Comparison of ENCODE assay signal across 8 cellular contexts in the genomic region with DNA sequence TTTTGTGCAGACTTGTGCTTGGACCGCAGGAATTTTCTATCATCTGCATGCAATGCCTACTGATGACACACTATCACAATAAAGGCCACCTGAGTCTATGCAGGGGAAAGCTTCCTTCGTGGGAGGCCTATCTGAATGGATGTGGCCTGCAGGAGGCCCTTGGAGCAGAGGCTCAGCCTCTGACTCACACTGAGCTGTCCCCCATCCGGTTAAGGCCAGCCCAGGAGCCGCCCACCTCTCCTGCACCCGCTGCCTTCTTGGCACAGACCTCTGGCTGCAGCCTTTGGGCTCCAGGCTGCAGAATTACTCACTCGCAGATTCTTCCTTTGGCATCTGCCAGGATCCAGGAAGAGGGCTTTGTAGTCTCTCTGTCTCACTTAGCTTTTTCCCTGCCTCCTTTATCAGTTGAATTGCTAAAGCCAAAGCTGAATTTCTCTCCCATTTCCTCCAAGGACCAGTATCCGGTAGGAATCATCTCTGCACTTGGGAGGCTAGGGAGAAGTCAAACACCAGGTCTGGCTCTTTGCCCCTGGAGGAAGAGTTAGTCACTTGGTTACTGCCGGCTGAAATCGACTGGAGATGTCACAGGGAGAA.
A peak's percentile ranks its signal among the peaks of the same experiment; 100 is the strongest.
DNase-seq lines count a peak whose midpoint lies in the region; ATAC-seq, FAIRE-seq and TF ChIP-seq lines count a peak whose summit lies in the region.

No MANE protein-coding gene starts in this region.

- no peak for FAIRE-seq in HepG2 (lab: Jason Lieb, UNC)

- no peak for TF ChIP-seq POLR2A in HepG2 (IDR thresholded peaks at IDR 0.05; ENCODE audit: insufficient read depth in 1 of 2, low read depth in 2 of 2, low read length in 2 of 2)

- H3K4me2 ChIP-seq in mammary epithelial cell (ENCODE audit: insufficient read depth, low read depth, low read length): peak overlapping the region; percentile 55
- no peak overlapping the region for H3K4me2 ChIP-seq in HepG2 (ENCODE audit: low read depth, low read length)

- H3K4me1 ChIP-seq in mammary epithelial cell (ENCODE audit: insufficient read depth, low read length): peaks cover 35% of the 10 kb centered on the region
- H3K4me1 ChIP-seq in HepG2 (ENCODE audit: insufficient read depth, low read length): peaks cover 37% of the 10 kb centered on the region

- in situ Hi-C loops in mammary epithelial cell (cut with MboI; ENCODE audit: low sequenced_read_pairs in 2 of 2): loop anchor here in 1 of 2 donors (10.0 kb wide), 1 partner anchor 64 kb away; the partner anchor contains the start of gene JUN
- in situ Hi-C loops in HepG2 (cut with HindIII; ENCODE audit: extremely low pct_ligation_motif_present, low pct_unique_long_range_greater_than_20kb): no loop called here

- dilution Hi-C loops in mammary epithelial cell (cut with HindIII; ENCODE audit: low sequenced_read_pairs): loop anchor here (5.0 kb wide), 1 partner anchor 62 kb away; no protein-coding TSS in a partner anchor

- intact Hi-C loops in mammary epithelial cell (cut with micrococcal nuclease) (loop anchor here (1.0 to 5.0 kb wide), 7 partner anchors 34 to 443 kb away; partner anchors contain the start of gene JUN), HepG2 (cut with micrococcal nuclease; ENCODE audit: unreplicated experiment) (no loop called here)

- DNase-seq in A172 (ENCODE audit: low spot score) (peak; percentile 99), HT1080 (ENCODE audit: low read depth) (peak; percentile 100), mammary epithelial cell (peak; percentile 100), HepG2 (ENCODE audit: low spot score) (peak; percentile 25), ureter (ENCODE audit: low spot score) (peak; percentile 73), NCI-H524 treated with DMSO at 0.1 percent for 48 hours (lab: John Stamatoyannopoulos, UW) (no peak)
- no peak for DNase-seq in activated naive CD4-positive, alpha-beta T cell treated with anti-CD3 and anti-CD28 coated beads, Interleukin-2, amount 50 U/mL, for 16 hours

- H3K79me2 ChIP-seq in mammary epithelial cell (ENCODE audit: insufficient read depth, low read length) (no peaks in the 10 kb centered on the region), HepG2 (ENCODE audit: insufficient read depth, low read length) (no peaks in the 10 kb centered on the region)

- no peaks in the 10 kb centered on the region for H3K9me3 ChIP-seq in mammary epithelial cell (replicated peaks; ENCODE audit: insufficient read depth, low read length)
- no peaks in the 10 kb centered on the region for H3K9me3 ChIP-seq in HepG2 (ENCODE audit: low read length)

- ATAC-seq in HepG2 (peak; percentile 64), HG02970 (IDR thresholded peaks at IDR 0.05; ENCODE audit: low FRiP score, unreplicated experiment) (no peak)

- WGBS in mammary epithelial cell (ENCODE audit: low coverage, missing lambda C conversion rate): 3% methylated on average over 9 of the region's 9 CpGs
- WGBS in HepG2 (ENCODE audit: low lambda C conversion rate): 5% methylated on average over 9 of the region's 9 CpGs

- H3K4me3 ChIP-seq in mammary epithelial cell (replicated peaks in 1 of 3; ENCODE audit: insufficient read depth in 1 of 3, low read depth in 2 of 3, low read length in 3 of 3) (no peak overlapping the region), HepG2 (replicated peaks in 1 of 3; ENCODE audit: insufficient read depth in 1 of 3, low read depth in 2 of 3, low read length in 3 of 3) (no peak overlapping the region)

- no peak for TF ChIP-seq EP300 in HepG2 (IDR thresholded peaks at IDR 0.05; ENCODE audit: low read depth in 2 of 2, low read length in 2 of 2)
- no peak for TF ChIP-seq EP300 in HepG2 (CRISPR knock-in tag; IDR thresholded peaks at IDR 0.05; ENCODE audit: borderline replicate concordance)

- POLR2A ChIA-PET in HepG2 (lab: Yijun Ruan, JAX): no interaction called here

- peak in 1 of 2 donors; percentile 34 for TF ChIP-seq CTCF in mammary epithelial cell (conservative IDR thresholded peaks at IDR 0.05 in 1 of 2, IDR thresholded peaks at IDR 0.05 in 1 of 2; ENCODE audit: extremely low read depth in 1 of 2, insufficient read depth in 1 of 2, low read depth in 1 of 2, low read length in 2 of 2)
- no peak for TF ChIP-seq CTCF in HepG2 (CRISPR knock-in tag; IDR thresholded peaks at IDR 0.05)

- CTCF ChIA-PET in mammary epithelial cell (lab: Charles Lee; ENCODE audit: low non-redundant PET): interaction anchor here (0.6 kb wide), 2 partner anchors 12 to 441 kb away, joined by 4 to 6 read pairs; no protein-coding TSS in a partner anchor
- CTCF ChIA-PET in HepG2 (lab: Yijun Ruan, JAX; ENCODE audit: low intra/inter-chr PET ratio, low total read pairs): no interaction called here

- H3K36me3 ChIP-seq in mammary epithelial cell (ENCODE audit: insufficient read depth, low read length): no peaks in the 10 kb centered on the region
- H3K36me3 ChIP-seq in HepG2 (replicated peaks in 1 of 2; ENCODE audit: control insufficient read depth in 1 of 2, insufficient read depth in 2 of 2, low read length in 2 of 2): no peaks in the 10 kb centered on the region

- H3K27ac ChIP-seq in mammary epithelial cell (ENCODE audit: insufficient read depth, low read depth, low read length) (peak overlapping the region; percentile 76), HepG2 (ENCODE audit: extremely low read length, insufficient read depth, low read length) (no peak overlapping the region)

- H4K20me1 ChIP-seq in mammary epithelial cell (ENCODE audit: insufficient read depth, low read length) (no peaks in the 10 kb centered on the region), HepG2 (ENCODE audit: insufficient read depth, low read length) (no peaks in the 10 kb centered on the region)

- BruUV-seq in mammary epithelial cell (replicated peaks; lab: Mats Ljungman, UMichigan): TSS peak; percentile 91
- BruUV-seq in HepG2 (replicated peaks; lab: Mats Ljungman, UMichigan): no TSS peak

- peak overlapping the region; percentile 7 for H2AFZ ChIP-seq in mammary epithelial cell (ENCODE audit: low read depth, low read length)
- H2AFZ ChIP-seq in HepG2 (ENCODE audit: low read length): no peak overlapping the region

- peak overlapping the region; percentile 52 for H3K9ac ChIP-seq in mammary epithelial cell (ENCODE audit: insufficient read depth, low read length)
- H3K9ac ChIP-seq in HepG2 (ENCODE audit: insufficient read depth, low read depth, low read length): no peak overlapping the region

- no peaks in the 10 kb centered on the region for H3K27me3 ChIP-seq in mammary epithelial cell (ENCODE audit: insufficient read depth, low read length)
- peaks cover 0 to 8% of the 10 kb centered on the region in 2 experiments; a peak in 4 of 5 replicates for H3K27me3 ChIP-seq in HepG2 (ENCODE audit: control insufficient read depth in 1 of 2, insufficient read depth in 2 of 2, low read length in 2 of 2)

- no peak for TF ChIP-seq RAD21 in HepG2 (CRISPR knock-in tag; IDR thresholded peaks at IDR 0.05)

TF ChIP-seq in HepG2, 621 proteins besides CTCF, POLR2A, EP300 and RAD21 (continues in another document):
- no peak for TF ChIP-seq ZNF580 (CRISPR knock-in tag; IDR thresholded peaks at IDR 0.05; ENCODE audit: borderline replicate concordance, low read depth)
- TF ChIP-seq ZNF143 (CRISPR knock-in tag; IDR thresholded peaks at IDR 0.05): no peak
- no peak for TF ChIP-seq MXD4 (CRISPR knock-in tag; IDR thresholded peaks at IDR 0.05)
- no peak for TF ChIP-seq POLR2G (IDR thresholded peaks at IDR 0.05; ENCODE audit: low read depth, low read length)
- TF ChIP-seq NCOR1 (IDR thresholded peaks at IDR 0.05; ENCODE audit: borderline replicate concordance, low read length): no peak
- TF ChIP-seq FOSL2 (CRISPR knock-in tag; IDR thresholded peaks at IDR 0.05): peak; percentile 67
- TF ChIP-seq, protein P1, sequence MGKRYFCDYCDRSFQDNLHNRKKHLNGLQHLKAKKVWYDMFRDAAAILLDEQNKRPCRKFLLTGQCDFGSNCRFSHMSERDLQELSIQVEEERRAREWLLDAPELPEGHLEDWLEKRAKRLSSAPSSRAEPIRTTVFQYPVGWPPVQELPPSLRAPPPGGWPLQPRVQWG (CRISPR knock-in tag; IDR thresholded peaks at IDR 0.05; ENCODE audit: borderline replicate concordance, low read depth): no peak
- TF ChIP-seq, protein P2, sequence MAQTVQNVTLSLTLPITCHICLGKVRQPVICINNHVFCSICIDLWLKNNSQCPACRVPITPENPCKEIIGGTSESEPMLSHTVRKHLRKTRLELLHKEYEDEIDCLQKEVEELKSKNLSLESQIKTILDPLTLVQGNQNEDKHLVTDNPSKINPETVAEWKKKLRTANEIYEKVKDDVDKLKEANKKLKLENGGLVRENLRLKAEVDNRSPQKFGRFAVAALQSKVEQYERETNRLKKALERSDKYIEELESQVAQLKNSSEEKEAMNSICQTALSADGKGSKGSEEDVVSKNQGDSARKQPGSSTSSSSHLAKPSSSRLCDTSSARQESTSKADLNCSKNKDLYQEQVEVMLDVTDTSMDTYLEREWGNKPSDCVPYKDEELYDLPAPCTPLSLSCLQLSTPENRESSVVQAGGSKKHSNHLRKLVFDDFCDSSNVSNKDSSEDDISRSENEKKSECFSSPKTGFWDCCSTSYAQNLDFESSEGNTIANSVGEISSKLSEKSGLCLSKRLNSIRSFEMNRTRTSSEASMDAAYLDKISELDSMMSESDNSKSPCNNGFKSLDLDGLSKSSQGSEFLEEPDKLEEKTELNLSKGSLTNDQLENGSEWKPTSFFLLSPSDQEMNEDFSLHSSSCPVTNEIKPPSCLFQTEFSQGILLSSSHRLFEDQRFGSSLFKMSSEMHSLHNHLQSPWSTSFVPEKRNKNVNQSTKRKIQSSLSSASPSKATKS (CRISPR knock-in tag; IDR thresholded peaks at IDR 0.05): no peak
- TF ChIP-seq KDM5A (IDR thresholded peaks at IDR 0.05; ENCODE audit: borderline replicate concordance, low read length): no peak
- TF ChIP-seq ZNF770 (CRISPR knock-in tag; IDR thresholded peaks at IDR 0.05): peak; percentile 79
- TF ChIP-seq FOXC1 (CRISPR knock-in tag; IDR thresholded peaks at IDR 0.05; ENCODE audit: borderline replicate concordance): no peak

Comparison
In these comparisons a context has a peak if more than half of its experiments do, and no peak if none do; other contexts are left out.
1. DNase-seq: peak in A172 (single experiment), HT1080 (single experiment), mammary epithelial cell (single experiment), HepG2 (single experiment) and ureter (single experiment); none in NCI-H524 treated with DMSO at 0.1 percent for 48 hours (single experiment) and activated naive CD4-positive, alpha-beta T cell treated with anti-CD3 and anti-CD28 coated beads, Interleukin-2, amount 50 U/mL, for 16 hours (single experiment).